21 cellular contexts compared by ENCODE assay signal in the genomic region with DNA sequence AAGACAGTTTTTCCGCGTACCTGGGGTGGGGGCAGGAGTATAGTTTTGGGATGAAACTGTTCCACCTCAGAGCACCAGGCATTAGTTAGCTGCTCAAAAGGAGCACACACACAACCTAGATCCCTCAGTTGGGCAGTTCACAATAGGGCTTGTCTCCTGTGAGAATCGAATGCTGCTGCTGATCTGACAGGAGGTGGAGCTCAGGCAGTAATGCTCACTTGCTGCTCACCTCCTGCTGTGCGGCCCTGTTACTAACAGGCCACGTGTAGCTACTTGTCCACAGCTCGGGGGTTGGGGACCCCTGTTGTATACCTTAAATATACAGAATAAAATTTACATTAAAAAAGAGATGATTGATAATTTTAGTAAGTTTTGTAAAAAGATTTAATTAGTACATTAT.
DNase-seq lines count a peak whose midpoint lies in the region; ATAC-seq and TF ChIP-seq lines count a peak whose summit lies in the region.
"Had no signal": no experiment of that assay in that cellular context is flagged by ENCODE, and none has a peak within 500 bp of the region (broad histone marks: within the 10 kb centered on the region; RNA-seq: fewer than 3 reads in every experiment).

No MANE protein-coding gene starts in this region.

- peaks cover 0 to 6% (median 2%) of the 10 kb centered on the region in 3 experiments; a peak in 3 of 7 replicates for H3K36me3 Mint-ChIP-seq in H9 (ENCODE audit: insufficient read depth in 1 of 3, low read depth in 3 of 3)
- peaks cover 7% of the 10 kb centered on the region for H3K36me3 Mint-ChIP-seq in WTC11
- H3K36me3 Mint-ChIP-seq: brain; CD4-positive, alpha-beta memory T cell; naive B cell had no signal

- no CpG with 5 or more reads among the region's 6 CpGs for WGBS in H9 (ENCODE audit: extremely low coverage, insufficient read length, low lambda C conversion rate)

- no peak overlapping the region for H2BK120ac ChIP-seq in H9 (ENCODE audit: low read depth, low read length, poor library complexity, severe bottlenecking)

- CTCF ChIA-PET in WTC11 (lab: Charles Lee): interaction anchor here (0.7 to 1.6 kb wide), 5 partner anchors 12 to 630 kb away, joined by 3 to 8 read pairs (median 5); no protein-coding TSS in a partner anchor

- no peak overlapping the region for H2BK20ac ChIP-seq in H9 (ENCODE audit: low read depth, low read length, poor library complexity, severe bottlenecking)

- DNase-seq in H9: peak; percentile 59
- peak; percentile 58 for DNase-seq in WTC11 (ENCODE audit: low spot score)
- DNase-seq in iPS-NIHi11 (ENCODE audit: low spot score): peak; percentile 9
- no peak for DNase-seq in activated CD8-positive, alpha-beta memory T cell treated with anti-CD3 and anti-CD28 coated beads, Interleukin-2, amount 50 U/mL, for 4 hours
- DNase-seq in stimulated activated naive CD4-positive, alpha-beta T cell (lab: John Stamatoyannopoulos, UW): no peak
- DNase-seq: activated CD4-positive, alpha-beta T cell treated with anti-CD3 and anti-CD28 coated beads, Interleukin-2, amount 50 U/mL, for 48 hours; activated CD4-positive, CD25-positive, alpha-beta regulatory T cell; activated effector memory CD4-positive, alpha-beta T cell treated with anti-CD3 and anti-CD28 coated beads, Interleukin-2, amount 50 U/mL, for 16 hours; CD4-positive, alpha-beta memory T cell; colonic mucosa; GDM1; left cardiac atrium; naive B cell; NCI-H1105 treated with DMSO at 0.1 percent for 48 hours; stimulated activated CD4-positive, alpha-beta T cell treated with anti-CD3 and anti-CD28 coated beads, Interleukin-4, amount 100 ng/mL, for 4 hours; stimulated activated naive CD8-positive, alpha-beta T cell treated with anti-CD3 and anti-CD28 coated beads, Interleukin-15, amount 100 ng/mL, for 72 hours had no signal

- no peak overlapping the region for H3K4ac ChIP-seq in H9 (ENCODE audit: low read depth, low read length)

- no peak overlapping the region for H3K56ac ChIP-seq in H9 (ENCODE audit: insufficient read length, low read depth, low read length)

- H4K8ac ChIP-seq in H9 (replicated peaks; ENCODE audit: insufficient read length, low read depth, low read length): no peak overlapping the region

- no peak overlapping the region for H2BK15ac ChIP-seq in H9 (ENCODE audit: low read depth, low read length)

- no peak overlapping the region for H4K91ac ChIP-seq in H9 (ENCODE audit: insufficient read length, low read depth, low read length)

- no peak overlapping the region for H3K18ac ChIP-seq in H9 (ENCODE audit: insufficient read length, low read depth, low read length)

- POLR2A ChIA-PET in WTC11 (lab: Charles Lee): no interaction called here

- H3K9me3 Mint-ChIP-seq in H9 (peaks cover 0 to 3% of the 10 kb centered on the region in 2 experiments; a peak in 1 of 5 replicates), WTC11 (peaks cover 14% of the 10 kb centered on the region)
- H3K9me3 Mint-ChIP-seq: naive B cell; stimulated activated naive CD8-positive, alpha-beta T cell treated with anti-CD3 and anti-CD28 coated beads, Interleukin-15, amount 100 ng/mL, for 72 hours had no signal

- peak overlapping the region; percentile 14; the same call in 1 of the 2 replicates for H3K27ac ChIP-seq in ACC112 (ENCODE audit: low read depth, low read length)
- no peak overlapping the region for H3K27ac ChIP-seq in H9 (ENCODE audit: insufficient read length, low read depth, low read length)
- H3K27ac ChIP-seq: colonic mucosa, right atrium auricular region, tibial nerve had no signal

- H3K79me2 ChIP-seq in ACC112 (ENCODE audit: control insufficient read depth, insufficient read depth, low read length, unreplicated experiment) (no peaks in the 10 kb centered on the region), H9 (ENCODE audit: insufficient read depth, low read length) (no peaks in the 10 kb centered on the region)

- H3K4me3 Mint-ChIP-seq in H9 (no peak overlapping the region), WTC11 (no peak overlapping the region)
- H3K4me3 Mint-ChIP-seq: brain; CD4-positive, alpha-beta memory T cell; naive B cell; stimulated activated naive CD8-positive, alpha-beta T cell treated with anti-CD3 and anti-CD28 coated beads, Interleukin-15, amount 100 ng/mL, for 72 hours had no signal

- H3K4me3 ChIP-seq in ACC112 (ENCODE audit: low read depth, low read length): no peak overlapping the region
- H3K4me3 ChIP-seq: colonic mucosa, right atrium auricular region, tibial nerve had no signal

- H3K23me2 ChIP-seq in H9 (ENCODE audit: insufficient read length, low read depth, low read length, poor library complexity, severe bottlenecking): no peaks in the 10 kb centered on the region

- no peak overlapping the region for H3K23ac ChIP-seq in H9 (ENCODE audit: insufficient read length, low read depth, low read length)

- TF ChIP-seq CTCF in H9 (conservative IDR thresholded peaks at IDR 0.05) (no peak), WTC11 (IDR thresholded peaks at IDR 0.05) (no peak)

- H3T11ph ChIP-seq in H9 (ENCODE audit: low read length): no peak overlapping the region

- H3K9ac ChIP-seq in H9 (ENCODE audit: extremely low read depth, insufficient read length, low read length): no peak overlapping the region

- H4K20me1 ChIP-seq in H9 (ENCODE audit: control insufficient read depth, insufficient read depth, insufficient read length): no peaks in the 10 kb centered on the region

- no peaks in the 10 kb centered on the region for H3K79me1 ChIP-seq in H9 (ENCODE audit: insufficient read depth, low read depth, low read length, poor library complexity, severe bottlenecking)

- no peaks in the 10 kb centered on the region for H3K27me3 Mint-ChIP-seq in H9 (ENCODE audit: low read depth)
- no peaks in the 10 kb centered on the region for H3K27me3 Mint-ChIP-seq in WTC11 (ENCODE audit: low read depth)
- H3K27me3 Mint-ChIP-seq: CD4-positive, alpha-beta memory T cell; stimulated activated naive CD8-positive, alpha-beta T cell treated with anti-CD3 and anti-CD28 coated beads, Interleukin-15, amount 100 ng/mL, for 72 hours had no signal

- H2AK5ac ChIP-seq in H9 (ENCODE audit: insufficient read length, low read length): no peak overlapping the region

- H2AFZ ChIP-seq in ACC112 (ENCODE audit: low read length, unreplicated experiment) (no peak overlapping the region), H9 (ENCODE audit: low read length) (no peak overlapping the region)

- H2BK12ac ChIP-seq in H9 (ENCODE audit: insufficient read length, low read depth, low read length): no peak overlapping the region

- no peaks in the 10 kb centered on the region for H3K9me3 ChIP-seq in H9 (ENCODE audit: control insufficient read depth, low read depth, low read length)
- H3K9me3 ChIP-seq: colonic mucosa, right atrium auricular region, tibial nerve had no signal

- no peak overlapping the region for H2BK5ac ChIP-seq in H9 (ENCODE audit: insufficient read length, low read length)

- H3K4me1 Mint-ChIP-seq in H9 (peaks cover 39 to 59% of the 10 kb centered on the region in 2 experiments), WTC11 (peaks cover 49% of the 10 kb centered on the region)
- H3K4me1 Mint-ChIP-seq: CD4-positive, alpha-beta memory T cell; naive B cell; stimulated activated naive CD8-positive, alpha-beta T cell treated with anti-CD3 and anti-CD28 coated beads, Interleukin-15, amount 100 ng/mL, for 72 hours had no signal

- H3K36me3 ChIP-seq in ACC112 (ENCODE audit: insufficient read depth, low read length): no peaks in the 10 kb centered on the region
- H3K36me3 ChIP-seq: colonic mucosa, right atrium auricular region, tibial nerve had no signal

- H3K4me1 ChIP-seq in ACC112 (ENCODE audit: control insufficient read depth, insufficient read depth, low read length, unreplicated experiment): peaks cover 29% of the 10 kb centered on the region
- peaks cover 2% of the 10 kb centered on the region; the same call in 1 of the 2 replicates for H3K4me1 ChIP-seq in H9 (ENCODE audit: insufficient read depth, low read length)
- H3K4me1 ChIP-seq: colonic mucosa had no signal

- H4K5ac ChIP-seq in H9 (ENCODE audit: insufficient read length, low read depth, low read length): no peak overlapping the region

- no peak overlapping the region for H3K14ac ChIP-seq in H9 (ENCODE audit: insufficient read depth, low read length)

- H3K27me3 ChIP-seq in ACC112 (ENCODE audit: insufficient read depth, low read length) (no peaks in the 10 kb centered on the region), H9 (ENCODE audit: insufficient read depth, low read length) (no peaks in the 10 kb centered on the region)
- H3K27me3 ChIP-seq: colonic mucosa, right atrium auricular region, tibial nerve had no signal

- H3K27ac Mint-ChIP-seq in H9 (peak overlapping the region in 1 of 3 experiments; percentile 42; a peak in 1 of 7 replicates), WTC11 (no peak overlapping the region)
- H3K27ac Mint-ChIP-seq: brain; CD4-positive, alpha-beta memory T cell; naive B cell; stimulated activated naive CD8-positive, alpha-beta T cell treated with anti-CD3 and anti-CD28 coated beads, Interleukin-15, amount 100 ng/mL, for 72 hours had no signal

- peak; percentile 55 for ATAC-seq in WTC11
- no peak for ATAC-seq in HG02970 (IDR thresholded peaks at IDR 0.05; ENCODE audit: low FRiP score, unreplicated experiment)
- ATAC-seq: left cardiac atrium; stimulated activated naive CD8-positive, alpha-beta T cell treated with anti-CD3 and anti-CD28 coated beads, Interleukin-15, amount 100 ng/mL, for 72 hours had no signal

- H3K4me2 ChIP-seq in H9 (ENCODE audit: insufficient read depth, insufficient read length, low read length): no peak overlapping the region

TF ChIP-seq in WTC11, 78 proteins besides CTCF, POLR2A, EP300 and RAD21 (continues in another document):
- TF ChIP-seq, protein P1, sequence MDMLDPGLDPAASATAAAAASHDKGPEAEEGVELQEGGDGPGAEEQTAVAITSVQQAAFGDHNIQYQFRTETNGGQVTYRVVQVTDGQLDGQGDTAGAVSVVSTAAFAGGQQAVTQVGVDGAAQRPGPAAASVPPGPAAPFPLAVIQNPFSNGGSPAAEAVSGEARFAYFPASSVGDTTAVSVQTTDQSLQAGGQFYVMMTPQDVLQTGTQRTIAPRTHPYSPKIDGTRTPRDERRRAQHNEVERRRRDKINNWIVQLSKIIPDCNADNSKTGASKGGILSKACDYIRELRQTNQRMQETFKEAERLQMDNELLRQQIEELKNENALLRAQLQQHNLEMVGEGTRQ (CRISPR knock-in tag; IDR thresholded peaks at IDR 0.05): peak; percentile 37; the same call in 1 of the 2 replicates
- TF ChIP-seq, protein P2, sequence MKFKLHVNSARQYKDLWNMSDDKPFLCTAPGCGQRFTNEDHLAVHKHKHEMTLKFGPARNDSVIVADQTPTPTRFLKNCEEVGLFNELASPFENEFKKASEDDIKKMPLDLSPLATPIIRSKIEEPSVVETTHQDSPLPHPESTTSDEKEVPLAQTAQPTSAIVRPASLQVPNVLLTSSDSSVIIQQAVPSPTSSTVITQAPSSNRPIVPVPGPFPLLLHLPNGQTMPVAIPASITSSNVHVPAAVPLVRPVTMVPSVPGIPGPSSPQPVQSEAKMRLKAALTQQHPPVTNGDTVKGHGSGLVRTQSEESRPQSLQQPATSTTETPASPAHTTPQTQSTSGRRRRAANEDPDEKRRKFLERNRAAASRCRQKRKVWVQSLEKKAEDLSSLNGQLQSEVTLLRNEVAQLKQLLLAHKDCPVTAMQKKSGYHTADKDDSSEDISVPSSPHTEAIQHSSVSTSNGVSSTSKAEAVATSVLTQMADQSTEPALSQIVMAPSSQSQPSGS (CRISPR knock-in tag; IDR thresholded peaks at IDR 0.05; ENCODE audit: borderline replicate concordance, low read depth): no peak

Comparison
In these comparisons a context has a peak if more than half of its experiments do, and no peak if none do; other contexts are left out.
1. DNase-seq: peak in H9 (single experiment), WTC11 (single experiment) and iPS-NIHi11 (single experiment); none in activated CD8-positive, alpha-beta memory T cell treated with anti-CD3 and anti-CD28 coated beads, Interleukin-2, amount 50 U/mL, for 4 hours (single experiment) and stimulated activated naive CD4-positive, alpha-beta T cell (0 of 6).